In the genomic region with DNA sequence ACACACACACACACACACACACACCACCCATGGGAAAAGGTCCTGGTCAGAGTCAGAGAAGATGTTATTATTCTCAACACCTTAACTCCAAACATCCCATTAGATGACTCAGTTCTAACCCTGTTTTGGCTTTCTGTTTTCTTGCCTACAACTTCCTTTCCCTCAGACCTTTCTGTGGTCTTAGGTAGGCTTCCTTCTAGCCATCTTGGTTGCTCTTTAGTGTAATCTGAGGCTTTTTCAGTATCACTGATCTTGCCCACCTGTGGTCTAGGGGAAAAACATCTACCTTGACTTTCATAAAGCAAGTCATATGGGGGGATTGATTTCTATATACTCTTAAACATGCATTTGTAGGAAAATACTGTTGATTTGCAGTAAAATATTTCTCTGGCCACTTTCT, we compare ENCODE assay signal across 12 cellular contexts. TPM values are rescaled to one million over a fixed set of nuclear protein-coding genes. Genes with fewer than 3 reads are reported as not detected.
DNase-seq lines count a peak whose midpoint lies in the region; ATAC-seq and TF ChIP-seq lines count a peak whose summit lies in the region.
"Had no signal": no experiment of that assay in that cellular context is flagged by ENCODE, and none has a peak within 500 bp of the region (broad histone marks: within the 10 kb centered on the region; RNA-seq: fewer than 3 reads in every experiment).

No MANE protein-coding gene starts in this region.

- peaks cover 43% of the 10 kb centered on the region for H3K36me3 Mint-ChIP-seq in activated CD8-positive, alpha-beta memory T cell treated with anti-CD3 and anti-CD28 coated beads, Interleukin-2, amount 10 ng/mL, durations not matched to agents 7 days and 5 days
- H3K36me3 Mint-ChIP-seq in stimulated activated effector memory CD8-positive, alpha-beta T cell treated with anti-CD3 and anti-CD28 coated beads, Interleukin-12 subunit alpha, Interleukin-12 subunit beta, amount 100 ng/mL, for 72 hours = peaks cover 23% of the 10 kb centered on the region
- H3K36me3 Mint-ChIP-seq: natural killer cell had no signal

- peak; percentile 40 for DNase-seq in activated CD8-positive, alpha-beta memory T cell treated with anti-CD3 and anti-CD28 coated beads, Interleukin-2, amount 10 ng/mL, durations not matched to agents 7 days and 5 days
- no peak for DNase-seq in activated CD8-positive, alpha-beta memory T cell treated with anti-CD3 and anti-CD28 coated beads, Interleukin-2, amount 50 U/mL, for 4 hours
- DNase-seq in stimulated activated effector memory CD8-positive, alpha-beta T cell treated with anti-CD3 and anti-CD28 coated beads, Interleukin-12 subunit alpha, Interleukin-12 subunit beta, amount 100 ng/mL, for 72 hours (ENCODE audit: low spot score in 2 of 2) = no peak
- DNase-seq in A673 (ENCODE audit: low spot score) (no peak), hippocampal formation (lab: John Stamatoyannopoulos, UW) (no peak), Right ventricle myocardium inferior (ENCODE audit: missing footprints) (no peak)
- DNase-seq: foreskin melanocyte, natural killer cell, NCI-H69 had no signal

- no peak overlapping the region for H3K27ac ChIP-seq in A673 (ENCODE audit: low read depth, low read length, poor library complexity, severe bottlenecking)

- TF ChIP-seq CTCF in A673 (conservative IDR thresholded peaks at IDR 0.05; ENCODE audit: low read depth, low read length) = no peak

- no peak overlapping the region for H3K27ac Mint-ChIP-seq in activated CD8-positive, alpha-beta memory T cell treated with anti-CD3 and anti-CD28 coated beads, Interleukin-2, amount 10 ng/mL, durations not matched to agents 7 days and 5 days
- no peak overlapping the region for H3K27ac Mint-ChIP-seq in stimulated activated effector memory CD8-positive, alpha-beta T cell treated with anti-CD3 and anti-CD28 coated beads, Interleukin-12 subunit alpha, Interleukin-12 subunit beta, amount 100 ng/mL, for 72 hours
- H3K27ac Mint-ChIP-seq: natural killer cell had no signal

- H3K4me3 ChIP-seq in A673 (ENCODE audit: low read depth, low read length, poor library complexity, severe bottlenecking) = no peak overlapping the region

- H3K4me3 Mint-ChIP-seq in activated CD8-positive, alpha-beta memory T cell treated with anti-CD3 and anti-CD28 coated beads, Interleukin-2, amount 10 ng/mL, durations not matched to agents 7 days and 5 days = no peak overlapping the region
- no peak overlapping the region for H3K4me3 Mint-ChIP-seq in stimulated activated effector memory CD8-positive, alpha-beta T cell treated with anti-CD3 and anti-CD28 coated beads, Interleukin-12 subunit alpha, Interleukin-12 subunit beta, amount 100 ng/mL, for 72 hours
- H3K4me3 Mint-ChIP-seq: natural killer cell had no signal

- POLR2A ChIA-PET in A673 (lab: Charles Lee; ENCODE audit: low non-redundant PET) = no interaction called here

- peak; percentile 58 for ATAC-seq in activated CD8-positive, alpha-beta memory T cell treated with anti-CD3 and anti-CD28 coated beads, Interleukin-2, amount 10 ng/mL, durations not matched to agents 7 days and 5 days
- ATAC-seq in GM21786 (IDR thresholded peaks at IDR 0.05; ENCODE audit: unreplicated experiment) (peak; percentile 65), HG03342 (IDR thresholded peaks at IDR 0.05; ENCODE audit: unreplicated experiment) (peak; percentile 72), Right ventricle myocardium inferior (no peak)
- peak; percentile 89 for ATAC-seq in stimulated activated effector memory CD8-positive, alpha-beta T cell treated with anti-CD3 and anti-CD28 coated beads, Interleukin-12 subunit alpha, Interleukin-12 subunit beta, amount 100 ng/mL, for 72 hours
- ATAC-seq: activated CD4-positive, CD25-positive, alpha-beta regulatory T cell treated with anti-CD3 and anti-CD28 coated beads, Interleukin-2, amount 50 U/mL, for 24 hours; natural killer cell had no signal

- CTCF ChIA-PET in activated CD8-positive, alpha-beta memory T cell treated with anti-CD3 and anti-CD28 coated beads, Interleukin-2, amount 10 ng/mL, durations not matched to agents 7 days and 5 days (lab: Charles Lee) = no interaction called here
- CTCF ChIA-PET in A673 (lab: Charles Lee) = no interaction called here

- H3K27me3 Mint-ChIP-seq in activated CD8-positive, alpha-beta memory T cell treated with anti-CD3 and anti-CD28 coated beads, Interleukin-2, amount 10 ng/mL, durations not matched to agents 7 days and 5 days = no peaks in the 10 kb centered on the region

- intact Hi-C loops in A673 (cut with micrococcal nuclease; ENCODE audit: unreplicated experiment) = no loop called here
- intact Hi-C loops in Right ventricle myocardium inferior (cut with DNase I) = no loop called here

- no peaks in the 10 kb centered on the region for H3K4me1 ChIP-seq in A673 (ENCODE audit: insufficient read depth, low read length, poor library complexity, severe bottlenecking)

- H3K9me3 ChIP-seq in A673 (ENCODE audit: low read depth, low read length, poor library complexity, severe bottlenecking) = no peaks in the 10 kb centered on the region

- no peaks in the 10 kb centered on the region for H3K27me3 ChIP-seq in A673 (replicated peaks; ENCODE audit: insufficient read depth, low read depth, low read length, poor library complexity)

- H3K4me1 Mint-ChIP-seq in activated CD8-positive, alpha-beta memory T cell treated with anti-CD3 and anti-CD28 coated beads, Interleukin-2, amount 10 ng/mL, durations not matched to agents 7 days and 5 days = peaks cover 14% of the 10 kb centered on the region
- no peaks in the 10 kb centered on the region for H3K4me1 Mint-ChIP-seq in stimulated activated effector memory CD8-positive, alpha-beta T cell treated with anti-CD3 and anti-CD28 coated beads, Interleukin-12 subunit alpha, Interleukin-12 subunit beta, amount 100 ng/mL, for 72 hours
- H3K4me1 Mint-ChIP-seq: natural killer cell had no signal

- BruUV-seq in A673 (replicated peaks; lab: Mats Ljungman, UMichigan) = no TSS peak

- no peaks in the 10 kb centered on the region for H3K9me3 Mint-ChIP-seq in activated CD8-positive, alpha-beta memory T cell treated with anti-CD3 and anti-CD28 coated beads, Interleukin-2, amount 10 ng/mL, durations not matched to agents 7 days and 5 days (ENCODE audit: low read depth)
- no peaks in the 10 kb centered on the region for H3K9me3 Mint-ChIP-seq in stimulated activated effector memory CD8-positive, alpha-beta T cell treated with anti-CD3 and anti-CD28 coated beads, Interleukin-12 subunit alpha, Interleukin-12 subunit beta, amount 100 ng/mL, for 72 hours
- H3K9me3 Mint-ChIP-seq: natural killer cell had no signal

- H3K36me3 ChIP-seq in A673 (ENCODE audit: insufficient read depth, low read length, poor library complexity, severe bottlenecking) = no peaks in the 10 kb centered on the region

RNA-seq across cellular contexts. Expression of gene ATG4A, which starts 56.9 kb away (rescaled TPM):
- 10 to 100 TPM in 1 of 2 experiments, 1 to 10 TPM in 1; 9.9 to 13.0 TPM for total RNA-seq in activated CD8-positive, alpha-beta memory T cell treated with anti-CD3 and anti-CD28 coated beads, Interleukin-2, amount 10 ng/mL, durations not matched to agents 7 days and 5 days
- 3.8 and 4.8 TPM in 2 replicates for total RNA-seq in A673 (2021)
- 18.0 TPM for total RNA-seq in Right ventricle myocardium inferior

RNA-seq across cellular contexts. Expression of gene PSMD10, which starts 57.2 kb away (rescaled TPM):
- total RNA-seq in activated CD8-positive, alpha-beta memory T cell treated with anti-CD3 and anti-CD28 coated beads, Interleukin-2, amount 10 ng/mL, durations not matched to agents 7 days and 5 days = 10 to 100 TPM; 29.9 to 31.1 TPM
- 49.6 and 52.0 TPM in 2 replicates for total RNA-seq in A673 (2021)
- 19.0 TPM for total RNA-seq in Right ventricle myocardium inferior
